In genomic region chr6:111767752-111768430, GRCh38 we compare ENCODE assay signal across 16 cellular contexts.
DNase-seq lines count a peak whose midpoint lies in the region; ATAC-seq and TF ChIP-seq lines count a peak whose summit lies in the region.
"Had no signal": no experiment of that assay in that cellular context is flagged by ENCODE, and none has a peak within 500 bp of the region (broad histone marks: within the 10 kb centered on the region; RNA-seq: fewer than 3 reads in every experiment).

No MANE protein-coding gene starts in this region.

- peak overlapping the region; percentile 91 for H3K27ac Mint-ChIP-seq in activated CD4-positive, alpha-beta T cell treated with anti-CD3 and anti-CD28 coated beads, Interleukin-2, amount 10 ng/mL, durations not matched to agents 7 days and 5 days
- H3K27ac Mint-ChIP-seq in brain = peak overlapping the region in 4 of 5 experiments; percentile 41 to 85 (median 62)
- H3K27ac Mint-ChIP-seq: endodermal cell, HFFc6 had no signal

- H3K9me3 Mint-ChIP-seq in activated CD4-positive, alpha-beta T cell treated with anti-CD3 and anti-CD28 coated beads, Interleukin-2, amount 10 ng/mL, durations not matched to agents 7 days and 5 days = peaks cover 11% of the 10 kb centered on the region
- H3K9me3 Mint-ChIP-seq in brain = peaks cover 0 to 3% (median 0%) of the 10 kb centered on the region in 5 experiments
- H3K9me3 Mint-ChIP-seq: endodermal cell, HFFc6 had no signal

- H3K4me1 Mint-ChIP-seq in activated CD4-positive, alpha-beta T cell treated with anti-CD3 and anti-CD28 coated beads, Interleukin-2, amount 10 ng/mL, durations not matched to agents 7 days and 5 days = peaks cover 91% of the 10 kb centered on the region
- H3K4me1 Mint-ChIP-seq in brain = peaks cover 93% of the 10 kb centered on the region

- intact Hi-C loops in Right ventricle myocardium inferior (cut with DNase I) = no loop called here

- ATAC-seq in Right ventricle myocardium inferior = no peak
- ATAC-seq: left lung had no signal

- peaks cover 59% of the 10 kb centered on the region for H3K36me3 Mint-ChIP-seq in activated CD4-positive, alpha-beta T cell treated with anti-CD3 and anti-CD28 coated beads, Interleukin-2, amount 10 ng/mL, durations not matched to agents 7 days and 5 days (ENCODE audit: low read depth)
- peaks cover 42% of the 10 kb centered on the region for H3K36me3 Mint-ChIP-seq in brain

- CTCF ChIA-PET in activated CD4-positive, alpha-beta T cell treated with anti-CD3 and anti-CD28 coated beads, Interleukin-2, amount 10 ng/mL, durations not matched to agents 7 days and 5 days (lab: Charles Lee) = interaction anchor here (0.8 to 1.6 kb wide), 7 partner anchors 9 to 101 kb away, joined by 3 to 7 read pairs (median 3); no protein-coding TSS in a partner anchor

- H3K27me3 Mint-ChIP-seq in activated CD4-positive, alpha-beta T cell treated with anti-CD3 and anti-CD28 coated beads, Interleukin-2, amount 10 ng/mL, durations not matched to agents 7 days and 5 days = no peaks in the 10 kb centered on the region
- no peaks in the 10 kb centered on the region for H3K27me3 Mint-ChIP-seq in brain

- POLR2A ChIA-PET in activated CD4-positive, alpha-beta T cell treated with anti-CD3 and anti-CD28 coated beads, Interleukin-2, amount 10 ng/mL, durations not matched to agents 7 days and 5 days (lab: Charles Lee) = no interaction called here

- H3K4me3 Mint-ChIP-seq in activated CD4-positive, alpha-beta T cell treated with anti-CD3 and anti-CD28 coated beads, Interleukin-2, amount 10 ng/mL, durations not matched to agents 7 days and 5 days = peak overlapping the region; percentile 11
- no peak overlapping the region for H3K4me3 Mint-ChIP-seq in brain
- H3K4me3 Mint-ChIP-seq: endodermal cell, HFFc6 had no signal

- peak; percentile 34 for DNase-seq in activated CD4-positive, alpha-beta T cell treated with anti-CD3 and anti-CD28 coated beads, Interleukin-2, amount 10 ng/mL, durations not matched to agents 7 days and 5 days
- DNase-seq in activated CD4-positive, alpha-beta T cell treated with anti-CD3 and anti-CD28 coated beads for 1 hour = no peak
- DNase-seq in T follicular helper cell (ENCODE audit: low read depth) = peak; percentile 23
- DNase-seq in pons (ENCODE audit: low spot score) = peak; percentile 87
- no peak for DNase-seq in NCI-H345 (lab: John Stamatoyannopoulos, UW)
- DNase-seq in Right ventricle myocardium inferior (ENCODE audit: missing footprints) = no peak
- no peak for DNase-seq in NCI-H446 treated with DMSO at 0.1 percent for 48 hours (lab: John Stamatoyannopoulos, UW)
- DNase-seq: DND-41, endodermal cell, HFFc6, left lung, MG63, NCI-H1694 treated with DMSO at 0.1 percent for 48 hours, SHP77, uterus had no signal

- TF ChIP-seq CTCF in brain (conservative IDR thresholded peaks at IDR 0.05) = no peak

Comparison
In these comparisons a context has a peak if more than half of its experiments do, and no peak if none do; other contexts are left out.
1. DNase-seq: peak in activated CD4-positive, alpha-beta T cell treated with anti-CD3 and anti-CD28 coated beads, Interleukin-2, amount 10 ng/mL, durations not matched to agents 7 days and 5 days (single experiment), T follicular helper cell (single experiment) and pons (single experiment); none in activated CD4-positive, alpha-beta T cell treated with anti-CD3 and anti-CD28 coated beads for 1 hour (single experiment), NCI-H345 (single experiment), Right ventricle myocardium inferior (single experiment) and NCI-H446 treated with DMSO at 0.1 percent for 48 hours (single experiment).